8 cellular contexts compared by ENCODE assay signal in genomic region chr19:5718579-5719273, GRCh38. TPM values are rescaled to one million over a fixed set of nuclear protein-coding genes. Genes with fewer than 3 reads are reported as not detected.
DNase-seq lines count a peak whose midpoint lies in the region; ATAC-seq and TF ChIP-seq lines count a peak whose summit lies in the region.

No MANE protein-coding gene starts in this region.

- H3K9me3 ChIP-seq in naive thymus-derived CD4-positive, alpha-beta T cell (ENCODE audit: control insufficient read depth in 2 of 3, low read length in 3 of 3) = no peaks in the 10 kb centered on the region

- peaks cover 12 to 16% of the 10 kb centered on the region in 2 donors for H3K4me1 ChIP-seq in naive thymus-derived CD4-positive, alpha-beta T cell (ENCODE audit: control insufficient read depth in 2 of 2, insufficient read depth in 2 of 2, low read length in 2 of 2)

- CTCF ChIA-PET in naive thymus-derived CD4-positive, alpha-beta T cell (lab: Charles Lee) = no interaction called here

- peaks cover 0 to 2% (median 0%) of the 10 kb centered on the region in 5 donors for H3K27me3 Mint-ChIP-seq in naive thymus-derived CD4-positive, alpha-beta T cell

- H3K27ac ChIP-seq in naive thymus-derived CD4-positive, alpha-beta T cell (ENCODE audit: low read depth, low read length) = peak overlapping the region; percentile 97

- no peaks in the 10 kb centered on the region for H3K27me3 ChIP-seq in H7 (ENCODE audit: control insufficient read depth, insufficient read depth, low read length)
- H3K27me3 ChIP-seq in naive thymus-derived CD4-positive, alpha-beta T cell (ENCODE audit: control insufficient read depth in 2 of 2, insufficient read depth in 2 of 2, low read length in 2 of 2) = no peaks in the 10 kb centered on the region

- no peak for TF ChIP-seq CTCF in AG09319 (IDR thresholded peaks at IDR 0.05; ENCODE audit: low read depth, low read length)

- peaks cover 4% of the 10 kb centered on the region for H3K36me3 ChIP-seq in H7 (replicated peaks; ENCODE audit: control insufficient read depth, insufficient read depth, low read length)
- peaks cover 0 to 19% (median 4%) of the 10 kb centered on the region in 3 experiments for H3K36me3 ChIP-seq in naive thymus-derived CD4-positive, alpha-beta T cell (ENCODE audit: control insufficient read depth in 2 of 3, insufficient read depth in 3 of 3, low read length in 3 of 3)

- DNase-seq in AG09319 (ENCODE audit: extremely low read depth, low read depth) (peak; percentile 89), H7 (peak; percentile 47), SKM-1 treated with dmso at 0.1 percent for 144 hours (lab: John Stamatoyannopoulos, UW; ENCODE audit: unreplicated experiment) (peak; percentile 37), dedifferentiated amniotic fluid mesenchymal stem cell (ENCODE audit: extremely low spot score) (peak; percentile 92), putamen (ENCODE audit: low spot score) (no peak)
- DNase-seq in naive thymus-derived CD4-positive, alpha-beta T cell = peak in 1 of 9 donors; percentile 51

- POLR2A ChIA-PET in naive thymus-derived CD4-positive, alpha-beta T cell (lab: Charles Lee) = interaction anchor here (0.5 to 3.0 kb wide), 10 partner anchors 11 to 1472 kb away, joined by 3 to 11 read pairs (median 3); partner anchors contain the start of genes DUS3L, RPL36, SAFB and SAFB2

- peak overlapping the region; percentile 94 for H3K4me3 ChIP-seq in H7 (ENCODE audit: insufficient read depth, low read depth, low read length)
- H3K4me3 ChIP-seq in naive thymus-derived CD4-positive, alpha-beta T cell (ENCODE audit: low read length) = peak overlapping the region; percentile 86

- peak overlapping the region; percentile 79 to 97 (median 92) for H3K27ac Mint-ChIP-seq in naive thymus-derived CD4-positive, alpha-beta T cell

- H3K4me3 Mint-ChIP-seq in naive thymus-derived CD4-positive, alpha-beta T cell = peak overlapping the region; percentile 83 to 96 (median 92)

- ATAC-seq in naive thymus-derived CD4-positive, alpha-beta T cell = no peak
- ATAC-seq in HG02588 (IDR thresholded peaks at IDR 0.05; ENCODE audit: unreplicated experiment) = no peak
- no peak for ATAC-seq in GM21528 (IDR thresholded peaks at IDR 0.05; ENCODE audit: low FRiP score, unreplicated experiment)

- H3K36me3 Mint-ChIP-seq in naive thymus-derived CD4-positive, alpha-beta T cell = peaks cover 0 to 12% (median 3%) of the 10 kb centered on the region in 5 donors

- H3K4me1 Mint-ChIP-seq in naive thymus-derived CD4-positive, alpha-beta T cell = peaks cover 9 to 42% (median 29%) of the 10 kb centered on the region in 7 donors

- H3K9me3 Mint-ChIP-seq in naive thymus-derived CD4-positive, alpha-beta T cell = peaks cover 0 to 7% (median 0%) of the 10 kb centered on the region in 11 donors

- intact Hi-C loops in naive thymus-derived CD4-positive, alpha-beta T cell (cut with micrococcal nuclease) = no loop called here

RNA-seq across cellular contexts. Expression of gene LONP1, which starts 1.2 kb away (rescaled TPM):
- 119 and 126 TPM in 2 replicates for total RNA-seq in H7 (2014; rRNA removed; shearing (Covaris generic))
- total RNA-seq in naive thymus-derived CD4-positive, alpha-beta T cell = 100 to 1,000 TPM in 1 of 5 experiments, 10 to 100 TPM in 4; 62.8 to 102 (median 74.8) TPM
- polyA plus RNA-seq in naive thymus-derived CD4-positive, alpha-beta T cell = 10 to 100 TPM; 20.0 to 60.0 TPM

RNA-seq across cellular contexts. Expression of gene CATSPERD, which starts 1.7 kb away (rescaled TPM):
- total RNA-seq in H7 (2014; rRNA removed; shearing (Covaris generic)) = 0.03 TPM in 1 of 2 replicates, not detected in the other
- total RNA-seq in naive thymus-derived CD4-positive, alpha-beta T cell = under 1 TPM in 1 of 5 experiments, not detected in 4; 0.07 TPM
- not detected for polyA plus RNA-seq in naive thymus-derived CD4-positive, alpha-beta T cell

RNA-seq across cellular contexts. Expression of gene RPL36, which starts 28.6 kb away (rescaled TPM):
- total RNA-seq in H7 (2014; rRNA removed; shearing (Covaris generic)) = 1,318 and 1,675 TPM in 2 replicates
- total RNA-seq in naive thymus-derived CD4-positive, alpha-beta T cell = 1,000 to 10,000 TPM in 3 of 5 experiments, 100 to 1,000 TPM in 2; 865 to 1,786 (median 1,037) TPM
- polyA plus RNA-seq in naive thymus-derived CD4-positive, alpha-beta T cell = 1,000 to 10,000 TPM; 2,342 to 2,564 TPM

RNA-seq across cellular contexts. Expression of gene HSD11B1L, which starts 37.9 kb away (rescaled TPM):
- 12.0 and 16.2 TPM in 2 replicates for total RNA-seq in H7 (2014; rRNA removed; shearing (Covaris generic))
- total RNA-seq in naive thymus-derived CD4-positive, alpha-beta T cell = 1 to 10 TPM; 2.8 to 5.2 (median 3.6) TPM
- polyA plus RNA-seq in naive thymus-derived CD4-positive, alpha-beta T cell = 1 to 10 TPM; 8.4 to 9.6 TPM

RNA-seq across cellular contexts. Expression of gene MICOS13, which starts 38.4 kb away (rescaled TPM):
- 53.1 and 71.4 TPM in 2 replicates for total RNA-seq in H7 (2014; rRNA removed; shearing (Covaris generic))
- 10 to 100 TPM; 26.1 to 49.3 (median 38.4) TPM for total RNA-seq in naive thymus-derived CD4-positive, alpha-beta T cell
- 100 to 1,000 TPM in 1 of 2 donors, 10 to 100 TPM in 1; 76.8 to 109 TPM for polyA plus RNA-seq in naive thymus-derived CD4-positive, alpha-beta T cell
